ENCODE assay signal across 8 cellular contexts in the genomic region with DNA sequence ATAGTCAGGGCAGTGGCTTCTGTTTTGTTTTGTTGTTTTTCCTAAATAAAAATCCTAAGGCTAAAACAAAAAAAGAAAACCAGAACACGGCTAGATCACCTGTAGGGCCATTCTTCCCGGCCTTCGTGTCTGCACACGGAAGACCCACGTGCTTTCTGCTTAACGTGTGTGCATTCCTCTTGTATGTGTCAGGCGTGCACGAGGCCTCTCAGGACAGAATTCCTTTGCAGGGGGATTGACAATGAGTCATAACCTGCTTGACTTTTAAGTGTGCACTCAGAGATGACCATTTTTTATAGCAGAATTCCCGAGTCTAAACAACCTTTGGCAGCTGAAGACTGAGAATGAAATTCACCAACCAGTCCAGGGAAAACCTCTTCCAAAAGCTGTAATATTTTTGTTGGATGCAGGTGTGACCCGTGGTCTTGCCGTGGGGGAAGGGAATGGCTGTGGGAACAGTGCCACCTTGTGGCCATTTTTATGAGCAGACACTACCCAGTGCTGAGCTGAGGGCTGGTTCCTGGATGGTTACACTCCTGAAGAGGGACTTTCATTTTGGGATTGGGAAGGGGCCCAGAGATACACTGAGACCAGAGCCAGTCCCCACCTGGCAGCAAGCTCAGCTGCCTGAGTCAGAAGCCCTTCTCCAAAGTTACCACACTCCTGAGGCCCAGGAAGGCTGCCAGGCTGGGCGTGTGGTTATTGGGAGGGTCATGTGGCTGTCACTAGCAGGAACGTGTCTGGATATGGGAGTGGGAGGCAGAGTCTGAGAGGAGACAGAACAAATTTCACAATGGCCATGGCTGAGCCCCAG. TPM values are rescaled to one million over a fixed set of nuclear protein-coding genes. Genes with fewer than 3 reads are reported as not detected.
DNase-seq lines count a peak whose midpoint lies in the region; ATAC-seq, FAIRE-seq and TF ChIP-seq lines count a peak whose summit lies in the region.

No MANE protein-coding gene starts in this region.

- POLR2A ChIA-PET in HEK293 (lab: Yijun Ruan, JAX), result interaction anchor here (1.1 kb wide), 1 partner anchor 43 kb away, joined by 3 read pairs; no protein-coding TSS in a partner anchor

- H3K4me1 ChIP-seq in HEK293 (ENCODE audit: control insufficient read depth, insufficient read depth, low read length) (no peaks in the 10 kb centered on the region), spleen (peaks cover 0 to 32% (median 17%) of the 10 kb centered on the region in 6 donors)

- H3K4me3 ChIP-seq in HEK293 (ENCODE audit: low read depth, low read length) (no peak overlapping the region), bronchial epithelial cell (ENCODE audit: low read depth, low read length) (no peak overlapping the region), spleen (peak overlapping the region in 1 of 8 donors; percentile 1)

- H3K27ac ChIP-seq in HEK293 (ENCODE audit: extremely low read depth, low read depth, low read length) (no peak overlapping the region), VCaP (peak overlapping the region; percentile 31), spleen (no peak overlapping the region)

- 30 to 40% (median 36%) methylated on average over 13 of the region's 13 CpGs for WGBS in spleen, 5 donors

- peak; percentile 99 for DNase-seq in EL
- DNase-seq in NCI-H1694 treated with DMSO at 0.1 percent for 48 hours (lab: John Stamatoyannopoulos, UW), result peak; percentile 65
- peak; percentile 96 for DNase-seq in bronchial epithelial cell (ENCODE audit: low read depth)
- peak; percentile 95 for DNase-seq in islet precursor cell
- DNase-seq in spleen, result no peak

- H3K27me3 ChIP-seq in bronchial epithelial cell (ENCODE audit: control insufficient read depth, insufficient read depth, low read length) (no peaks in the 10 kb centered on the region), spleen (replicated peaks in 1 of 7) (no peaks in the 10 kb centered on the region)

- no peak for TF ChIP-seq POLR2A in spleen (IDR thresholded peaks at IDR 0.05)

- peak; percentile 94 for FAIRE-seq in bronchial epithelial cell (lab: Jason Lieb, UNC)

- TF ChIP-seq CTCF in HEK293 (tag by site-specific recombination; IDR thresholded peaks at IDR 0.05), result peak; percentile 49; the same call in 1 of the 2 replicates
- TF ChIP-seq CTCF in VCaP (conservative IDR thresholded peaks at IDR 0.05), result peak; percentile 90
- peak; percentile 66 for TF ChIP-seq CTCF in bronchial epithelial cell (IDR thresholded peaks at IDR 0.05; ENCODE audit: insufficient read depth, low read length, severe bottlenecking)
- peak; percentile 76 to 93 (median 86) for TF ChIP-seq CTCF in spleen (IDR thresholded peaks at IDR 0.05 in 8 of 11, conservative IDR thresholded peaks at IDR 0.05 in 3 of 11)

- H3K9me3 ChIP-seq in HEK293 (ENCODE audit: control insufficient read depth, insufficient read depth, low read depth, low read length) (no peaks in the 10 kb centered on the region), spleen (no peaks in the 10 kb centered on the region)

- CTCF ChIA-PET in HEK293 (lab: Yijun Ruan, JAX), result interaction anchor here (0.5 to 13.1 kb wide), 48 partner anchors 10 to 1342 kb away, joined by 3 to 374 read pairs (median 4); no protein-coding TSS in a partner anchor

- no peak for ATAC-seq in HG02970 (IDR thresholded peaks at IDR 0.05; ENCODE audit: low FRiP score, unreplicated experiment)

- H3K36me3 ChIP-seq in HEK293 (ENCODE audit: control insufficient read depth in 2 of 2, insufficient read depth in 1 of 2, low read length in 2 of 2) (no peaks in the 10 kb centered on the region), bronchial epithelial cell (ENCODE audit: control insufficient read depth, insufficient read depth, low read length) (no peaks in the 10 kb centered on the region), spleen (no peaks in the 10 kb centered on the region)

- intact Hi-C loops in spleen (cut with DNase I; ENCODE audit: low total_unique reads), result loop anchor here (2.0 to 10.0 kb wide), 2 partner anchors 109 to 245 kb away; no protein-coding TSS in a partner anchor

TF ChIP-seq in HEK293, 187 proteins besides CTCF, POLR2A, EP300 and RAD21 (continues in another document):
- TF ChIP-seq, protein P1, sequence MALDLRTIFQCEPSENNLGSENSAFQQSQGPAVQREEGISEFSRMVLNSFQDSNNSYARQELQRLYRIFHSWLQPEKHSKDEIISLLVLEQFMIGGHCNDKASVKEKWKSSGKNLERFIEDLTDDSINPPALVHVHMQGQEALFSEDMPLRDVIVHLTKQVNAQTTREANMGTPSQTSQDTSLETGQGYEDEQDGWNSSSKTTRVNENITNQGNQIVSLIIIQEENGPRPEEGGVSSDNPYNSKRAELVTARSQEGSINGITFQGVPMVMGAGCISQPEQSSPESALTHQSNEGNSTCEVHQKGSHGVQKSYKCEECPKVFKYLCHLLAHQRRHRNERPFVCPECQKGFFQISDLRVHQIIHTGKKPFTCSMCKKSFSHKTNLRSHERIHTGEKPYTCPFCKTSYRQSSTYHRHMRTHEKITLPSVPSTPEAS (tag by site-specific recombination; IDR thresholded peaks at IDR 0.05), result peak; percentile 82
- TF ChIP-seq ZNF10 (tag by site-specific recombination; IDR thresholded peaks at IDR 0.05) (no peak), ZNF658 (tag by site-specific recombination; IDR thresholded peaks at IDR 0.05) (no peak), ZNF433 (tag by site-specific recombination; IDR thresholded peaks at IDR 0.05; ENCODE audit: low read depth) (no peak), SETDB1 (IDR thresholded peaks at IDR 0.05; ENCODE audit: insufficient read length, low read length) (peak; percentile 51), ZNF175 (tag by site-specific recombination; IDR thresholded peaks at IDR 0.05) (no peak), ZNF23 (tag by site-specific recombination; IDR thresholded peaks at IDR 0.05; ENCODE audit: borderline replicate concordance) (no peak), MYNN (tag by site-specific recombination; IDR thresholded peaks at IDR 0.05; ENCODE audit: borderline replicate concordance) (peak; percentile 41; the same call in 1 of the 2 replicates), ZNF701 (tag by site-specific recombination; IDR thresholded peaks at IDR 0.05) (no peak), TRIM28 (IDR thresholded peaks at IDR 0.05; ENCODE audit: borderline replicate concordance, low read length) (peak; percentile 47; the same call in 1 of the 2 replicates), ZBTB17 (tag by site-specific recombination; IDR thresholded peaks at IDR 0.05) (peak; percentile 34; the same call in 1 of the 2 replicates), ZNF114 (tag by site-specific recombination; IDR thresholded peaks at IDR 0.05) (no peak), ZNF501 (tag by site-specific recombination; IDR thresholded peaks at IDR 0.05) (0 out of 2 replicates have a peak, but pooled peaks have one; percentile 36)
- TF ChIP-seq, protein P2, sequence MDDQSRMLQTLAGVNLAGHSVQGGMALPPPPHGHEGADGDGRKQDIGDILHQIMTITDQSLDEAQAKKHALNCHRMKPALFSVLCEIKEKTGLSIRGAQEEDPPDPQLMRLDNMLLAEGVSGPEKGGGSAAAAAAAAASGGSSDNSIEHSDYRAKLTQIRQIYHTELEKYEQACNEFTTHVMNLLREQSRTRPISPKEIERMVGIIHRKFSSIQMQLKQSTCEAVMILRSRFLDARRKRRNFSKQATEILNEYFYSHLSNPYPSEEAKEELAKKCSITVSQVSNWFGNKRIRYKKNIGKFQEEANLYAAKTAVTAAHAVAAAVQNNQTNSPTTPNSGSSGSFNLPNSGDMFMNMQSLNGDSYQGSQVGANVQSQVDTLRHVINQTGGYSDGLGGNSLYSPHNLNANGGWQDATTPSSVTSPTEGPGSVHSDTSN (CRISPR knock-in tag; IDR thresholded peaks at IDR 0.05), result no peak
- TF ChIP-seq, protein P3, sequence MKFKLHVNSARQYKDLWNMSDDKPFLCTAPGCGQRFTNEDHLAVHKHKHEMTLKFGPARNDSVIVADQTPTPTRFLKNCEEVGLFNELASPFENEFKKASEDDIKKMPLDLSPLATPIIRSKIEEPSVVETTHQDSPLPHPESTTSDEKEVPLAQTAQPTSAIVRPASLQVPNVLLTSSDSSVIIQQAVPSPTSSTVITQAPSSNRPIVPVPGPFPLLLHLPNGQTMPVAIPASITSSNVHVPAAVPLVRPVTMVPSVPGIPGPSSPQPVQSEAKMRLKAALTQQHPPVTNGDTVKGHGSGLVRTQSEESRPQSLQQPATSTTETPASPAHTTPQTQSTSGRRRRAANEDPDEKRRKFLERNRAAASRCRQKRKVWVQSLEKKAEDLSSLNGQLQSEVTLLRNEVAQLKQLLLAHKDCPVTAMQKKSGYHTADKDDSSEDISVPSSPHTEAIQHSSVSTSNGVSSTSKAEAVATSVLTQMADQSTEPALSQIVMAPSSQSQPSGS (tag by site-specific recombination; IDR thresholded peaks at IDR 0.05; ENCODE audit: low read depth), result no peak
- TF ChIP-seq, protein P4, sequence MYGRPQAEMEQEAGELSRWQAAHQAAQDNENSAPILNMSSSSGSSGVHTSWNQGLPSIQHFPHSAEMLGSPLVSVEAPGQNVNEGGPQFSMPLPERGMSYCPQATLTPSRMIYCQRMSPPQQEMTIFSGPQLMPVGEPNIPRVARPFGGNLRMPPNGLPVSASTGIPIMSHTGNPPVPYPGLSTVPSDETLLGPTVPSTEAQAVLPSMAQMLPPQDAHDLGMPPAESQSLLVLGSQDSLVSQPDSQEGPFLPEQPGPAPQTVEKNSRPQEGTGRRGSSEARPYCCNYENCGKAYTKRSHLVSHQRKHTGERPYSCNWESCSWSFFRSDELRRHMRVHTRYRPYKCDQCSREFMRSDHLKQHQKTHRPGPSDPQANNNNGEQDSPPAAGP (tag by site-specific recombination; IDR thresholded peaks at IDR 0.05), result no peak
- TF ChIP-seq, protein P5, sequence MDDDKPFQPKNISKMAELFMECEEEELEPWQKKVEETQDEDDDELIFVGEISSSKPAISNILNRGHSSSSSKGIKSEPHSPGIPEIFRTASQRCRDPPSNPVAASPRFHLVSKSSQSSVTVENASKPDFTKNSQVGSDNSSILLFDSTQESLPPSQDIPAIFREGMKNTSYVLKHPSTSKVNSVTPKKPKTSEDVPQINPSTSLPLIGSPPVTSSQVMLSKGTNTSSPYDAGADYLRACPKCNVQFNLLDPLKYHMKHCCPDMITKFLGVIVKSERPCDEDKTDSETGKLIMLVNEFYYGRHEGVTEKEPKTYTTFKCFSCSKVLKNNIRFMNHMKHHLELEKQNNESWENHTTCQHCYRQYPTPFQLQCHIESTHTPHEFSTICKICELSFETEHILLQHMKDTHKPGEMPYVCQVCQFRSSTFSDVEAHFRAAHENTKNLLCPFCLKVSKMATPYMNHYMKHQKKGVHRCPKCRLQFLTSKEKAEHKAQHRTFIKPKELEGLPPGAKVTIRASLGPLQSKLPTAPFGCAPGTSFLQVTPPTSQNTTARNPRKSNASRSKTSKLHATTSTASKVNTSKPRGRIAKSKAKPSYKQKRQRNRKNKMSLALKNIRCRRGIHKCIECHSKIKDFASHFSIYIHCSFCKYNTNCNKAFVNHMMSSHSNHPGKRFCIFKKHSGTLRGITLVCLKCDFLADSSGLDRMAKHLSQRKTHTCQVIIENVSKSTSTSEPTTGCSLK (tag by site-specific recombination; IDR thresholded peaks at IDR 0.05), result no peak

RNA-seq across cellular contexts. Expression of a gene that starts 35.7 kb away (rescaled TPM):
- total RNA-seq in bronchial epithelial cell (72.4 and 134 TPM in 2 replicates), spleen (100 to 1,000 TPM in 1 of 7 donors, 10 to 100 TPM in 6; 26.9 to 111 (median 53.2) TPM)
- 10 to 100 TPM in 2 of 3 donors, 1 to 10 TPM in 1; 8.6 to 14.2 (median 12.3) TPM for polyA plus RNA-seq in spleen
